1 cellular context compared by ENCODE assay signal in the genomic region with DNA sequence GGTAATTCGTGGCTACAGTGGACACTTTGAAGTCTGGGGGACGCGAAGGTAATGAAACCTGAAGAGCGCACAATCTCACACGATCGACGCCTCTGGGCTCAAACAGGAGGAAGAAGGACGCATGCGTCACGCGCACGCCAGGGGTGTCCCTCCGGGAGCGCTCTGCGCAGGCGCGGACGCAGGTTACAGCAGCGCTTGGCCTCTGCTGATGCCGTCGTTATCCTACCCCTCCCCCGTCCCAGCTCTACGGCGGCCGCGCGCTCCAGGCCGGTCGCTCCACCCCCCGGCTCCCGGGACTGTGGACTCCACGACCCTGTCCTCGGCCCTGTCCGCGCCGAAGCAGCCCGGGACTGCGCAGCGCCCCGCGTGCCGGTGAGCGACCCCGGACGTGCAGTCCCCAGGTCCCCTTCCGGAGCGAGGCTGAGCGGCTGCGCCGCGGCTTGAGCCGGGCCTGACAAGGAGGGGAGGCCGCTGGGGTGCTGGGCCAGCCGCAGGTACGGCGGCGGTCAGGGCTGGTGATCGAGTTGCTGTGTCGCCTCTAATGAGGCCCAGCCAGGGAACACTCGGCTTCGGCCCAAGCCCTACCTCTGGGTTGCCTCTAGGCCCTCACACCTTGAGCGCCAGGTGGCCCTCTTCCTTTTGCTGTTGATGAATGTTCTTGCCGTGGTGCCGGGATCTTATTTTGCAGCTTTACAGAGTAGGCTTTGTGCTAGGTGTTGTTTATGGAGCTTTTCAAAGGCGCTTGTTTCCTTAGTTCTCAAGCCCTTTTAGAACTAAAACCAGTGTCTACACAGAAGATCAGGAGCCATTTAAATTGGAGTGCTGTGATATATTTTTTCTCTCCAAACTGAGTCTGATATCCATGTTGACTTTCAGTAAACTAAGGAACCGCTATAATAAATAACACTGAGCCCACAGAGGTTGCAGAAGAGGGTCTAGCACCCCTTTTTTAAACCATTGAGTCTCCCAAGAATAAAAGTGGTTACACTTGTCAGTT.
TF ChIP-seq lines count a peak whose summit lies in the region.

A gene (plus strand): TSS at position 241 of the 997 bp plus-strand sequence. CDS start 3,517 bp downstream, outside the sequence.

TF ChIP-seq in WTC11, 78 proteins besides CTCF, POLR2A, EP300 and RAD21 (continued from another document):
- TF ChIP-seq, protein P1, sequence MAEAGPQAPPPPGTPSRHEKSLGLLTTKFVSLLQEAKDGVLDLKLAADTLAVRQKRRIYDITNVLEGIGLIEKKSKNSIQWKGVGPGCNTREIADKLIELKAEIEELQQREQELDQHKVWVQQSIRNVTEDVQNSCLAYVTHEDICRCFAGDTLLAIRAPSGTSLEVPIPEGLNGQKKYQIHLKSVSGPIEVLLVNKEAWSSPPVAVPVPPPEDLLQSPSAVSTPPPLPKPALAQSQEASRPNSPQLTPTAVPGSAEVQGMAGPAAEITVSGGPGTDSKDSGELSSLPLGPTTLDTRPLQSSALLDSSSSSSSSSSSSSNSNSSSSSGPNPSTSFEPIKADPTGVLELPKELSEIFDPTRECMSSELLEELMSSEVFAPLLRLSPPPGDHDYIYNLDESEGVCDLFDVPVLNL (CRISPR knock-in tag; IDR thresholded peaks at IDR 0.05; ENCODE audit: borderline replicate concordance, low read depth) = no peak
- TF ChIP-seq, protein P2, sequence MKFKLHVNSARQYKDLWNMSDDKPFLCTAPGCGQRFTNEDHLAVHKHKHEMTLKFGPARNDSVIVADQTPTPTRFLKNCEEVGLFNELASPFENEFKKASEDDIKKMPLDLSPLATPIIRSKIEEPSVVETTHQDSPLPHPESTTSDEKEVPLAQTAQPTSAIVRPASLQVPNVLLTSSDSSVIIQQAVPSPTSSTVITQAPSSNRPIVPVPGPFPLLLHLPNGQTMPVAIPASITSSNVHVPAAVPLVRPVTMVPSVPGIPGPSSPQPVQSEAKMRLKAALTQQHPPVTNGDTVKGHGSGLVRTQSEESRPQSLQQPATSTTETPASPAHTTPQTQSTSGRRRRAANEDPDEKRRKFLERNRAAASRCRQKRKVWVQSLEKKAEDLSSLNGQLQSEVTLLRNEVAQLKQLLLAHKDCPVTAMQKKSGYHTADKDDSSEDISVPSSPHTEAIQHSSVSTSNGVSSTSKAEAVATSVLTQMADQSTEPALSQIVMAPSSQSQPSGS (CRISPR knock-in tag; IDR thresholded peaks at IDR 0.05; ENCODE audit: borderline replicate concordance, low read depth) = 0 out of 2 replicates have a peak, but pooled peaks have one; percentile 14
- TF ChIP-seq, protein P3, sequence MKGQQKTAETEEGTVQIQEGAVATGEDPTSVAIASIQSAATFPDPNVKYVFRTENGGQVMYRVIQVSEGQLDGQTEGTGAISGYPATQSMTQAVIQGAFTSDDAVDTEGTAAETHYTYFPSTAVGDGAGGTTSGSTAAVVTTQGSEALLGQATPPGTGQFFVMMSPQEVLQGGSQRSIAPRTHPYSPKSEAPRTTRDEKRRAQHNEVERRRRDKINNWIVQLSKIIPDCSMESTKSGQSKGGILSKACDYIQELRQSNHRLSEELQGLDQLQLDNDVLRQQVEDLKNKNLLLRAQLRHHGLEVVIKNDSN (CRISPR knock-in tag; IDR thresholded peaks at IDR 0.05) = peak; percentile 58; the same call in 1 of the 2 replicates
- TF ChIP-seq ETV6 (CRISPR knock-in tag; IDR thresholded peaks at IDR 0.05) = peak; percentile 90
- no peak for TF ChIP-seq GRHL2 (CRISPR knock-in tag; IDR thresholded peaks at IDR 0.05; ENCODE audit: insufficient replicate concordance, severe bottlenecking)
- no peak for TF ChIP-seq ZNF423 (CRISPR knock-in tag; IDR thresholded peaks at IDR 0.05)
- TF ChIP-seq RORB (CRISPR knock-in tag; IDR thresholded peaks at IDR 0.05) = no peak
- TF ChIP-seq RELA (CRISPR knock-in tag; IDR thresholded peaks at IDR 0.05; ENCODE audit: borderline replicate concordance) = peak; percentile 96
- TF ChIP-seq, protein P4, sequence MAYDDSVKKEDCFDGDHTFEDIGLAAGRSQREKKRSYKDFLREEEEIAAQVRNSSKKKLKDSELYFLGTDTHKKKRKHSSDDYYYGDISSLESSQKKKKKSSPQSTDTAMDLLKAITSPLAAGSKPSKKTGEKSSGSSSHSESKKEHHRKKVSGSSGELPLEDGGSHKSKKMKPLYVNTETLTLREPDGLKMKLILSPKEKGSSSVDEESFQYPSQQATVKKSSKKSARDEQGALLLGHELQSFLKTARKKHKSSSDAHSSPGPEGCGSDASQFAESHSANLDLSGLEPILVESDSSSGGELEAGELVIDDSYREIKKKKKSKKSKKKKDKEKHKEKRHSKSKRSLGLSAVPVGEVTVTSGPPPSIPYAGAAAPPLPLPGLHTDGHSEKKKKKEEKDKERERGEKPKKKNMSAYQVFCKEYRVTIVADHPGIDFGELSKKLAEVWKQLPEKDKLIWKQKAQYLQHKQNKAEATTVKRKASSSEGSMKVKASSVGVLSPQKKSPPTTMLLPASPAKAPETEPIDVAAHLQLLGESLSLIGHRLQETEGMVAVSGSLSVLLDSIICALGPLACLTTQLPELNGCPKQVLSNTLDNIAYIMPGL (CRISPR knock-in tag; IDR thresholded peaks at IDR 0.05) = peak; percentile 99
- TF ChIP-seq CREB1 (CRISPR knock-in tag; IDR thresholded peaks at IDR 0.05) = peak; percentile 88; the same call in 1 of the 2 replicates
- TF ChIP-seq, protein P5, sequence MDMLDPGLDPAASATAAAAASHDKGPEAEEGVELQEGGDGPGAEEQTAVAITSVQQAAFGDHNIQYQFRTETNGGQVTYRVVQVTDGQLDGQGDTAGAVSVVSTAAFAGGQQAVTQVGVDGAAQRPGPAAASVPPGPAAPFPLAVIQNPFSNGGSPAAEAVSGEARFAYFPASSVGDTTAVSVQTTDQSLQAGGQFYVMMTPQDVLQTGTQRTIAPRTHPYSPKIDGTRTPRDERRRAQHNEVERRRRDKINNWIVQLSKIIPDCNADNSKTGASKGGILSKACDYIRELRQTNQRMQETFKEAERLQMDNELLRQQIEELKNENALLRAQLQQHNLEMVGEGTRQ (CRISPR knock-in tag; IDR thresholded peaks at IDR 0.05) = peak; percentile 48; the same call in 1 of the 2 replicates
- peak; percentile 90 for TF ChIP-seq FOXK1 (CRISPR knock-in tag; IDR thresholded peaks at IDR 0.05)
- peak; percentile 77; the same call in 1 of the 2 replicates for TF ChIP-seq ATF1 (CRISPR knock-in tag; IDR thresholded peaks at IDR 0.05)
- TF ChIP-seq JUN (CRISPR knock-in tag; IDR thresholded peaks at IDR 0.05) = no peak
- TF ChIP-seq TCF7 (CRISPR knock-in tag; IDR thresholded peaks at IDR 0.05; ENCODE audit: low read depth) = no peak
- no peak for TF ChIP-seq ZNF416 (CRISPR knock-in tag; IDR thresholded peaks at IDR 0.05)
- TF ChIP-seq ZNF121 (CRISPR knock-in tag; IDR thresholded peaks at IDR 0.05) = 0 out of 2 replicates have a peak, but pooled peaks have one; percentile 51
TF ChIP-seq in WTC11: peak in this region for 40.
